12 cellular contexts compared by ENCODE assay signal in genomic region chr1:246329900-246330299, GRCh38.
A peak's percentile ranks its signal among the peaks of the same experiment; 100 is the strongest.
DNase-seq lines count a peak whose midpoint lies in the region; ATAC-seq and TF ChIP-seq lines count a peak whose summit lies in the region.
"Had no signal": no experiment of that assay in that cellular context is flagged by ENCODE, and none has a peak within 500 bp of the region (broad histone marks: within the 10 kb centered on the region; RNA-seq: fewer than 3 reads in every experiment).

No MANE protein-coding gene starts in this region.

- ATAC-seq in GM18511 (IDR thresholded peaks at IDR 0.05; ENCODE audit: unreplicated experiment) (peak; percentile 99), GM19468 (IDR thresholded peaks at IDR 0.05; ENCODE audit: extremely low read depth, unreplicated experiment) (peak; percentile 90), HG03108 (IDR thresholded peaks at IDR 0.05; ENCODE audit: unreplicated experiment) (peak; percentile 96)

- H3K27me3 ChIP-seq in tibial nerve, result no peaks in the 10 kb centered on the region
- H3K27me3 ChIP-seq: MG63, ovary had no signal

- H3K27ac ChIP-seq in tibial nerve, result no peak overlapping the region
- H3K27ac ChIP-seq: ovary, thoracic aorta had no signal

- no peak for TF ChIP-seq EP300 in tibial nerve (IDR thresholded peaks at IDR 0.05)

- TF ChIP-seq POLR2A in tibial nerve (IDR thresholded peaks at IDR 0.05), result no peak

- H3K4me1 ChIP-seq in tibial nerve, result no peaks in the 10 kb centered on the region

- TF ChIP-seq CTCF in tibial nerve (IDR thresholded peaks at IDR 0.05), result no peak

- peaks cover 0 to 28% (median 0%) of the 10 kb centered on the region in 3 donors for H3K36me3 ChIP-seq in tibial nerve
- H3K36me3 ChIP-seq: MG63, ovary, thoracic aorta had no signal

- 96 to 98% methylated on average over 4 of the region's 4 CpGs for WGBS in tibial nerve, 2 donors

- DNase-seq in amniotic epithelial cell (ENCODE audit: low read depth), result peak; percentile 33
- no peak for DNase-seq in NCI-H526 treated with DMSO at 0.1 percent for 48 hours (lab: John Stamatoyannopoulos, UW)
- no peak for DNase-seq in LoVo (ENCODE audit: low spot score)
- no peak for DNase-seq in AG08396 (ENCODE audit: low spot score)
- DNase-seq in tibial nerve (ENCODE audit: low spot score in 2 of 2), result no peak
- DNase-seq: GF-D8, MG63, ovary had no signal

- no peak overlapping the region for H3K4me3 ChIP-seq in tibial nerve
- H3K4me3 ChIP-seq: MG63, ovary, thoracic aorta had no signal

- no peaks in the 10 kb centered on the region for H3K9me3 ChIP-seq in tibial nerve
- H3K9me3 ChIP-seq: MG63, ovary, thoracic aorta had no signal
